17 cellular contexts compared by ENCODE assay signal in genomic region chr4:70522626-70523025, GRCh38. TPM values are rescaled to one million over a fixed set of nuclear protein-coding genes. Genes with fewer than 3 reads are reported as not detected.
DNase-seq lines count a peak whose midpoint lies in the region; ATAC-seq and TF ChIP-seq lines count a peak whose summit lies in the region.
"Had no signal": no experiment of that assay in that cellular context is flagged by ENCODE, and none has a peak within 500 bp of the region (broad histone marks: within the 10 kb centered on the region; RNA-seq: fewer than 3 reads in every experiment).

No MANE protein-coding gene starts in this region.

- H3K4me1 Mint-ChIP-seq in MCF 10A (ENCODE audit: insufficient read depth, unreplicated experiment): peaks cover 30% of the 10 kb centered on the region
- H3K4me1 Mint-ChIP-seq: CD8-positive, alpha-beta memory T cell had no signal

- peak overlapping the region; percentile 49 for H3K27ac Mint-ChIP-seq in MCF 10A (ENCODE audit: low read depth, unreplicated experiment)
- H3K27ac Mint-ChIP-seq: CD8-positive, alpha-beta memory T cell had no signal

- H3K36me3 ChIP-seq in breast epithelium: no peaks in the 10 kb centered on the region
- no peaks in the 10 kb centered on the region for H3K36me3 ChIP-seq in mammary epithelial cell (ENCODE audit: insufficient read depth, low read length)
- no peaks in the 10 kb centered on the region for H3K36me3 ChIP-seq in prostate gland
- no peaks in the 10 kb centered on the region for H3K36me3 ChIP-seq in spleen

- CTCF ChIA-PET in MCF 10A (lab: Yijun Ruan, JAX) (interaction anchor here (1.2 to 4.2 kb wide), 2 partner anchors 11 to 252 kb away, joined by 3 to 13 read pairs; no protein-coding TSS in a partner anchor), mammary epithelial cell (lab: Charles Lee; ENCODE audit: low non-redundant PET) (no interaction called here)

- no peaks in the 10 kb centered on the region for H3K9me3 Mint-ChIP-seq in MCF 10A (ENCODE audit: unreplicated experiment)
- H3K9me3 Mint-ChIP-seq: CD8-positive, alpha-beta memory T cell had no signal

- intact Hi-C loops in MCF 10A (cut with micrococcal nuclease) (no loop called here), breast epithelium (cut with DNase I; ENCODE audit: low total_unique reads) (no loop called here), mammary epithelial cell (cut with micrococcal nuclease) (no loop called here), prostate gland (cut with DNase I) (no loop called here), spleen (cut with DNase I; ENCODE audit: low total_unique reads) (no loop called here)

- BruUV-seq in MCF 10A (replicated peaks; lab: Mats Ljungman, UMichigan) (no TSS peak), mammary epithelial cell (replicated peaks; lab: Mats Ljungman, UMichigan) (no TSS peak)

- peak; percentile 93 for ATAC-seq in esophagus mucosa
- ATAC-seq: HepG2 had no signal

- H3K27me3 ChIP-seq in breast epithelium (no peaks in the 10 kb centered on the region), mammary epithelial cell (ENCODE audit: insufficient read depth, low read length) (no peaks in the 10 kb centered on the region), prostate gland (replicated peaks; ENCODE audit: insufficient read depth) (no peaks in the 10 kb centered on the region), spleen (replicated peaks in 1 of 7) (no peaks in the 10 kb centered on the region)

- H2AFZ ChIP-seq in mammary epithelial cell (ENCODE audit: low read depth, low read length): peak overlapping the region; percentile 42
- H2AFZ ChIP-seq: GM23248 had no signal

- no peaks in the 10 kb centered on the region for H3K27me3 Mint-ChIP-seq in MCF 10A (ENCODE audit: insufficient read depth, unreplicated experiment)

- H3K9me3 ChIP-seq in breast epithelium (no peaks in the 10 kb centered on the region), mammary epithelial cell (replicated peaks; ENCODE audit: insufficient read depth, low read length) (no peaks in the 10 kb centered on the region), prostate gland (no peaks in the 10 kb centered on the region), spleen (no peaks in the 10 kb centered on the region)

- H3K36me3 Mint-ChIP-seq in MCF 10A (ENCODE audit: insufficient read depth, unreplicated experiment): no peaks in the 10 kb centered on the region
- H3K36me3 Mint-ChIP-seq: CD8-positive, alpha-beta memory T cell had no signal

- peak overlapping the region; percentile 59 for H3K4me2 ChIP-seq in mammary epithelial cell (ENCODE audit: insufficient read depth, low read depth, low read length)

- TF ChIP-seq POLR2A in breast epithelium (IDR thresholded peaks at IDR 0.05) (no peak), prostate gland (IDR thresholded peaks at IDR 0.05) (no peak), spleen (IDR thresholded peaks at IDR 0.05) (no peak)

- no peak overlapping the region for H3K9ac ChIP-seq in mammary epithelial cell (ENCODE audit: insufficient read depth, low read length)
- H3K9ac ChIP-seq: GM23248 had no signal

- DNase-seq in MCF 10A (ENCODE audit: unreplicated experiment) (peak; percentile 81), breast epithelium (ENCODE audit: low spot score in 2 of 2) (no peak), mammary epithelial cell (peak; percentile 91), prostate gland (ENCODE audit: low spot score) (peak; percentile 74), spleen (no peak), GM10266 (ENCODE audit: extremely low spot score) (no peak), NCI-H2171 (lab: John Stamatoyannopoulos, UW) (no peak)
- DNase-seq: CD8-positive, alpha-beta memory T cell; DMS53; GF-D8; GM23248; H7 had no signal

- POLR2A ChIA-PET in MCF 10A (lab: Yijun Ruan, JAX): interaction anchor here (0.6 to 1.4 kb wide), 4 partner anchors 11 to 814 kb away, joined by 3 to 7 read pairs (median 4); partner anchors contain the start of gene DCK

- H3K4me1 ChIP-seq in breast epithelium (no peaks in the 10 kb centered on the region), mammary epithelial cell (ENCODE audit: insufficient read depth, low read length) (peaks cover 21% of the 10 kb centered on the region), prostate gland (replicated peaks) (no peaks in the 10 kb centered on the region), spleen (no peaks in the 10 kb centered on the region)

- H3K4me3 ChIP-seq in breast epithelium (no peak overlapping the region), mammary epithelial cell (replicated peaks in 1 of 3; ENCODE audit: insufficient read depth in 1 of 3, low read depth in 2 of 3, low read length in 3 of 3) (no peak overlapping the region), prostate gland (no peak overlapping the region), spleen (no peak overlapping the region)
- H3K4me3 ChIP-seq: GM23248 had no signal

- H4K20me1 ChIP-seq in mammary epithelial cell (ENCODE audit: insufficient read depth, low read length): no peaks in the 10 kb centered on the region

- dilution Hi-C loops in mammary epithelial cell (cut with HindIII; ENCODE audit: low sequenced_read_pairs): no loop called here

- H3K27ac ChIP-seq in breast epithelium (no peak overlapping the region), mammary epithelial cell (ENCODE audit: insufficient read depth, low read depth, low read length) (peak overlapping the region; percentile 72), prostate gland (peak overlapping the region; percentile 36 to 59), spleen (no peak overlapping the region)
- H3K27ac ChIP-seq: 22Rv1, GM23248 had no signal

- no peak overlapping the region for H3K4me3 Mint-ChIP-seq in MCF 10A (ENCODE audit: unreplicated experiment)
- H3K4me3 Mint-ChIP-seq: CD8-positive, alpha-beta memory T cell had no signal

- no peaks in the 10 kb centered on the region for H3K79me2 ChIP-seq in mammary epithelial cell (ENCODE audit: insufficient read depth, low read length)

- in situ Hi-C loops in mammary epithelial cell (cut with MboI; ENCODE audit: low sequenced_read_pairs in 2 of 2): loop anchor here in 1 of 2 donors (25.0 kb wide), 1 partner anchor 835 kb away; no protein-coding TSS in a partner anchor

- WGBS in mammary epithelial cell (ENCODE audit: low coverage, missing lambda C conversion rate): 3% methylated on average over 7 of the region's 7 CpGs
- 42% methylated on average over 7 of the region's 7 CpGs for WGBS in prostate gland
- WGBS in spleen, 5 donors: 84 to 90% (median 87%) methylated on average over 7 of the region's 7 CpGs

- TF ChIP-seq CTCF in MCF 10A (IDR thresholded peaks at IDR 0.05; ENCODE audit: unreplicated experiment) (no peak), breast epithelium (IDR thresholded peaks at IDR 0.05) (no peak), mammary epithelial cell (conservative IDR thresholded peaks at IDR 0.05 in 1 of 2, IDR thresholded peaks at IDR 0.05 in 1 of 2; ENCODE audit: extremely low read depth in 1 of 2, insufficient read depth in 1 of 2, low read depth in 1 of 2, low read length in 2 of 2) (no peak), prostate gland (IDR thresholded peaks at IDR 0.05) (no peak), spleen (IDR thresholded peaks at IDR 0.05 in 8 of 11, conservative IDR thresholded peaks at IDR 0.05 in 3 of 11) (no peak), GM10266 (IDR thresholded peaks at IDR 0.05; ENCODE audit: control insufficient read depth, insufficient read depth, low read depth, missing control alignments) (no peak)

RNA-seq across cellular contexts. Expression of gene AMTN, which starts 4.3 kb away (rescaled TPM):
- total RNA-seq in MCF 10A (2022) (not detected in 2 replicates), breast epithelium (not detected), mammary epithelial cell (not detected), esophagus mucosa (not detected), prostate gland (10 to 100 TPM in 1 of 2 donors, not detected in 1; 10.1 TPM), spleen (not detected)
- polyA plus RNA-seq in mammary epithelial cell (not detected), spleen (not detected)
- polyA minus RNA-seq in mammary epithelial cell: not detected
- total RNA-seq: A673; CD8-positive, alpha-beta memory T cell; GM23248; H7 had no signal
- polyA plus RNA-seq: BJ; CD8-positive, alpha-beta memory T cell; GM23248; HepG2 had no signal

RNA-seq across cellular contexts. Expression of gene MUC7, which starts 50.6 kb away (rescaled TPM):
- total RNA-seq in MCF 10A (2022): not detected in 2 replicates
- total RNA-seq in breast epithelium: not detected
- total RNA-seq in mammary epithelial cell: not detected
- not detected for polyA plus RNA-seq in mammary epithelial cell
- not detected for polyA minus RNA-seq in mammary epithelial cell
- not detected for total RNA-seq in esophagus mucosa
- total RNA-seq in prostate gland: not detected
- not detected for total RNA-seq in spleen
- polyA plus RNA-seq in spleen: not detected
- total RNA-seq: A673; CD8-positive, alpha-beta memory T cell; GM23248; H7; HepG2 had no signal
- polyA plus RNA-seq: BJ; CD8-positive, alpha-beta memory T cell; GM23248 had no signal

Comparison
In these comparisons a context has a peak if more than half of its experiments do, and no peak if none do; other contexts are left out.
1. DNase-seq: peak in MCF 10A (single experiment), mammary epithelial cell (single experiment) and prostate gland (single experiment); none in breast epithelium (0 of 2), spleen (single experiment), GM10266 (single experiment) and NCI-H2171 (single experiment).
2. H3K27ac ChIP-seq: peak in mammary epithelial cell (single experiment) and prostate gland (2 of 2); none in breast epithelium (0 of 2) and spleen (0 of 8).